Comparison of ENCODE assay signal across 24 cellular contexts in genomic region chr13:91269237-91269636, GRCh38.
"Had no signal": no experiment of that assay in that cellular context is flagged by ENCODE, and none has a peak within 500 bp of the region (broad histone marks: within the 10 kb centered on the region; RNA-seq: fewer than 3 reads in every experiment).

No MANE protein-coding gene starts in this region.

- H3K27ac Mint-ChIP-seq: naive B cell had no signal

- H3K4me1 ChIP-seq: esophagus squamous epithelium, gastrocnemius medialis, heart right ventricle, left lung, lower lobe of right lung had no signal

- FAIRE-seq: islet of Langerhans, keratinocyte had no signal

- H3K27ac ChIP-seq: coronary artery, dorsolateral prefrontal cortex, epithelial cell of prostate, esophagus squamous epithelium, gastrocnemius medialis, heart right ventricle, left lung, lower lobe of right lung had no signal

- H3K9me3 ChIP-seq: esophagus squamous epithelium, gastrocnemius medialis, mucosa of descending colon had no signal

- H3K4me1 Mint-ChIP-seq: naive B cell had no signal

- DNase-seq: dorsolateral prefrontal cortex; effector CD4-positive, alpha-beta T cell; effector memory CD4-positive, alpha-beta T cell; erythroblast; esophagus squamous epithelium; foreskin fibroblast; foreskin melanocyte; gastrocnemius medialis; glutamatergic neuron; head of caudate nucleus; heart right ventricle; hippocampal formation; left cardiac atrium; left lung; left ventricle myocardium superior; lower lobe of right lung; mucosa of descending colon; naive B cell had no signal

- ATAC-seq: esophagus mucosa, gastrocnemius medialis, heart right ventricle, left cardiac atrium, left lung, left ventricle myocardium superior, lower lobe of right lung, mucosa of descending colon had no signal

- H3K36me3 Mint-ChIP-seq: naive B cell had no signal

- H3K4me3 ChIP-seq: coronary artery, dorsolateral prefrontal cortex, esophagus squamous epithelium, gastrocnemius medialis, heart right ventricle, left lung, lower lobe of right lung, mucosa of descending colon had no signal

- H3K4me3 Mint-ChIP-seq: mesothelial cell of epicardium, naive B cell had no signal

- H3K27me3 Mint-ChIP-seq: naive B cell had no signal

- H3K27me3 ChIP-seq: esophagus squamous epithelium, gastrocnemius medialis, heart right ventricle, left lung had no signal

- H3K36me3 ChIP-seq: esophagus squamous epithelium, gastrocnemius medialis, heart right ventricle, left lung, lower lobe of right lung had no signal
